ENCODE assay signal across 8 cellular contexts in the genomic region with DNA sequence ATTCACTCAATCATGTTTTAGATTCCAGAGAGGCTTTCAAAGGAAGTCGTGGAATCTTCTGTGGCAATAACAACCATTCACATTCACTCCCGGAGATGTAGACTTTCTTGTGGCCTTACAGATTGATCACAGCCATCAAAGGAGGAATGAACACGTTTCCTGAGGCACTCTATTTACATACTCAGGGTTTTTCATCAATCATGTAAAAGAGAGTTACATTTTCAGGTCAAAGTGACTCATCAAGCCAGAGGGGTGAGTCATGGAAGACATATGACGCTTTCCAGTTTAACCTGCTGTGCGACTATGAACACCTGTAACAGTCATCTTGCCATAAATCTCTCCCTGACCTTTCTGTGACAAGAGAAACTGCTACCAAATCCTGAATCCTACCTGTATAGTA. TPM values are rescaled to one million over a fixed set of nuclear protein-coding genes. Genes with fewer than 3 reads are reported as not detected.
DNase-seq lines count a peak whose midpoint lies in the region; ATAC-seq and TF ChIP-seq lines count a peak whose summit lies in the region.

No MANE protein-coding gene starts in this region.

- TF ChIP-seq CTCF in activated CD8-positive, alpha-beta T cell treated with anti-CD3 and anti-CD28 coated beads for 36 hours (IDR thresholded peaks at IDR 0.05), result no peak

- H3K4me3 Mint-ChIP-seq in activated CD8-positive, alpha-beta T cell treated with anti-CD3 and anti-CD28 coated beads for 36 hours, result no peak overlapping the region

- peak overlapping the region; percentile 82 for H3K27ac Mint-ChIP-seq in activated CD8-positive, alpha-beta T cell treated with anti-CD3 and anti-CD28 coated beads for 36 hours

- POLR2A ChIA-PET in activated CD8-positive, alpha-beta T cell treated with anti-CD3 and anti-CD28 coated beads for 36 hours (lab: Charles Lee), result no interaction called here

- CTCF ChIA-PET in activated CD8-positive, alpha-beta T cell treated with anti-CD3 and anti-CD28 coated beads for 36 hours (lab: Charles Lee), result no interaction called here

- intact Hi-C loops in activated CD8-positive, alpha-beta T cell treated with anti-CD3 and anti-CD28 coated beads for 36 hours (cut with micrococcal nuclease), result loop anchor here (5.0 kb wide), 1 partner anchor 39 kb away; a partner anchor contains a TSS

- DNase-seq in activated effector memory CD4-positive, alpha-beta T cell treated with anti-CD3 and anti-CD28 coated beads, Interleukin-2, amount 50 U/mL, for 16 hours, result peak; percentile 68
- no peak for DNase-seq in activated effector memory CD4-positive, alpha-beta T cell treated with Interleukin-2 at 50 U/mL for 16 hours
- peak; percentile 80 for DNase-seq in activated CD8-positive, alpha-beta T cell treated with anti-CD3 and anti-CD28 coated beads for 36 hours
- DNase-seq in kidney glomerular epithelial cell (lab: John Stamatoyannopoulos, UW) (peak; percentile 55), hepatic stellate cell (ENCODE audit: low spot score) (no peak), midbrain (lab: John Stamatoyannopoulos, UW) (no peak), amniotic stem cell (lab: John Stamatoyannopoulos, UW) (no peak)

- ATAC-seq in HG03558 (IDR thresholded peaks at IDR 0.05; ENCODE audit: extremely low read depth, unreplicated experiment), result peak; percentile 78
- peak; percentile 86 for ATAC-seq in activated CD8-positive, alpha-beta T cell treated with anti-CD3 and anti-CD28 coated beads for 36 hours

- H3K9me3 Mint-ChIP-seq in activated CD8-positive, alpha-beta T cell treated with anti-CD3 and anti-CD28 coated beads for 36 hours, result no peaks in the 10 kb centered on the region

- H3K4me1 Mint-ChIP-seq in activated CD8-positive, alpha-beta T cell treated with anti-CD3 and anti-CD28 coated beads for 36 hours (ENCODE audit: low read depth), result peaks cover 40% of the 10 kb centered on the region

- peaks cover under 1% of the 10 kb centered on the region for H3K27me3 Mint-ChIP-seq in activated CD8-positive, alpha-beta T cell treated with anti-CD3 and anti-CD28 coated beads for 36 hours

- no peaks in the 10 kb centered on the region for H3K36me3 Mint-ChIP-seq in activated CD8-positive, alpha-beta T cell treated with anti-CD3 and anti-CD28 coated beads for 36 hours (ENCODE audit: low read depth)

RNA-seq across cellular contexts. Expression of a gene that starts 39.3 kb away (rescaled TPM):
- 100 to 1,000 TPM; 115 to 117 TPM for total RNA-seq in activated CD8-positive, alpha-beta T cell treated with anti-CD3 and anti-CD28 coated beads for 36 hours

Comparison
In these comparisons a context has a peak if more than half of its experiments do, and no peak if none do; other contexts are left out.
1. DNase-seq: peak in activated effector memory CD4-positive, alpha-beta T cell treated with anti-CD3 and anti-CD28 coated beads, Interleukin-2, amount 50 U/mL, for 16 hours (single experiment), activated CD8-positive, alpha-beta T cell treated with anti-CD3 and anti-CD28 coated beads for 36 hours (single experiment) and kidney glomerular epithelial cell (single experiment); none in activated effector memory CD4-positive, alpha-beta T cell treated with Interleukin-2 at 50 U/mL for 16 hours (single experiment), hepatic stellate cell (single experiment), midbrain (single experiment) and amniotic stem cell (single experiment).